In the genomic region with DNA sequence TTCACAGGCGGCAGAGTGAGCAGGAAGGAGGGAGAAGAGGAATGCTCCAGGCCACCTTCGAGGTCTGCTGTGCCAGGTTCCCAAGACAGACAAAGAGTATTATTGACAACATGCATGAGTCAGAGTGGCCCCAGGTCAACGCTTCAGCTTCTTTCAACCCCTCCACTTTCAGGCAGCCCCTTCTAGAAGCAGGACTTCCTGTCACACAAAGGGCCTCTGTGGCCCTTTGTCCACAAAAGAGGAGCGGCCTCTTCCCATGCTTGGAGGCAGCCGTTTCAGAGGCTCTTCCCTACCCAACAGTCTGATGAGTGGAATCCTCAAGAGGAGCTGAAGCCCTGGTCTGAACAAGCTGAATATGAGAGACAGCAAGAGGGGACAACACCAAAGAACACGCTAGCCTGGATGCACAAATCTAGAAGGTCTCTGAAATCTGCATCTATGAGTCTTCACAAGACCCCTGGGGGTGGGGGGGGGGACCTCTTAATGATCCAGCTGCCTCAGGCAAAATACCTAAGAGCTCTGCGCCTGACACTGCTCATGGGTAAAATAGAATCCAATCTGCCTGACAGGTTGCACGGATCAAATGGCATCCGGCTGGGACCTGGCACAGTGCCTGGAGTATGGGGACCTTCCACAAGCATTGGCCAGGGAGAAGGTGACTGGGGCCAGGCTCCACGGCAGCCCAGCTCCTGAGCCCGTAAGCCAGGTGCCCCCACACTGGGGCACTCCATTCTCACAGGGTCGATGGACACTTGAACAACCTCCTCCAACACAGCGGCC, we compare ENCODE assay signal across 1 cellular context.
TF ChIP-seq lines count a peak whose summit lies in the region.

No MANE protein-coding gene starts in this region.

TF ChIP-seq in GM23338, 12 proteins besides CTCF, POLR2A, EP300 and RAD21 (continued from another document):
- TF ChIP-seq, protein P1, sequence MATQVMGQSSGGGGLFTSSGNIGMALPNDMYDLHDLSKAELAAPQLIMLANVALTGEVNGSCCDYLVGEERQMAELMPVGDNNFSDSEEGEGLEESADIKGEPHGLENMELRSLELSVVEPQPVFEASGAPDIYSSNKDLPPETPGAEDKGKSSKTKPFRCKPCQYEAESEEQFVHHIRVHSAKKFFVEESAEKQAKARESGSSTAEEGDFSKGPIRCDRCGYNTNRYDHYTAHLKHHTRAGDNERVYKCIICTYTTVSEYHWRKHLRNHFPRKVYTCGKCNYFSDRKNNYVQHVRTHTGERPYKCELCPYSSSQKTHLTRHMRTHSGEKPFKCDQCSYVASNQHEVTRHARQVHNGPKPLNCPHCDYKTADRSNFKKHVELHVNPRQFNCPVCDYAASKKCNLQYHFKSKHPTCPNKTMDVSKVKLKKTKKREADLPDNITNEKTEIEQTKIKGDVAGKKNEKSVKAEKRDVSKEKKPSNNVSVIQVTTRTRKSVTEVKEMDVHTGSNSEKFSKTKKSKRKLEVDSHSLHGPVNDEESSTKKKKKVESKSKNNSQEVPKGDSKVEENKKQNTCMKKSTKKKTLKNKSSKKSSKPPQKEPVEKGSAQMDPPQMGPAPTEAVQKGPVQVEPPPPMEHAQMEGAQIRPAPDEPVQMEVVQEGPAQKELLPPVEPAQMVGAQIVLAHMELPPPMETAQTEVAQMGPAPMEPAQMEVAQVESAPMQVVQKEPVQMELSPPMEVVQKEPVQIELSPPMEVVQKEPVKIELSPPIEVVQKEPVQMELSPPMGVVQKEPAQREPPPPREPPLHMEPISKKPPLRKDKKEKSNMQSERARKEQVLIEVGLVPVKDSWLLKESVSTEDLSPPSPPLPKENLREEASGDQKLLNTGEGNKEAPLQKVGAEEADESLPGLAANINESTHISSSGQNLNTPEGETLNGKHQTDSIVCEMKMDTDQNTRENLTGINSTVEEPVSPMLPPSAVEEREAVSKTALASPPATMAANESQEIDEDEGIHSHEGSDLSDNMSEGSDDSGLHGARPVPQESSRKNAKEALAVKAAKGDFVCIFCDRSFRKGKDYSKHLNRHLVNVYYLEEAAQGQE (IDR thresholded peaks at IDR 0.05; ENCODE audit: unreplicated experiment) = no peak
- TF ChIP-seq POLR2AphosphoS5 (IDR thresholded peaks at IDR 0.05; ENCODE audit: low read depth) (no peak), ZNF114 (CRISPR knock-in tag; IDR thresholded peaks at IDR 0.05) (no peak), EZH2 (IDR thresholded peaks at IDR 0.05; ENCODE audit: low read depth, unreplicated experiment) (no peak), CREB1 (CRISPR knock-in tag; IDR thresholded peaks at IDR 0.05; ENCODE audit: low read depth) (no peak), NANOG (IDR thresholded peaks at IDR 0.05; ENCODE audit: borderline replicate concordance) (no peak), ZNF331 (CRISPR knock-in tag; IDR thresholded peaks at IDR 0.05; ENCODE audit: low read depth) (no peak)
- TF ChIP-seq, protein P2, sequence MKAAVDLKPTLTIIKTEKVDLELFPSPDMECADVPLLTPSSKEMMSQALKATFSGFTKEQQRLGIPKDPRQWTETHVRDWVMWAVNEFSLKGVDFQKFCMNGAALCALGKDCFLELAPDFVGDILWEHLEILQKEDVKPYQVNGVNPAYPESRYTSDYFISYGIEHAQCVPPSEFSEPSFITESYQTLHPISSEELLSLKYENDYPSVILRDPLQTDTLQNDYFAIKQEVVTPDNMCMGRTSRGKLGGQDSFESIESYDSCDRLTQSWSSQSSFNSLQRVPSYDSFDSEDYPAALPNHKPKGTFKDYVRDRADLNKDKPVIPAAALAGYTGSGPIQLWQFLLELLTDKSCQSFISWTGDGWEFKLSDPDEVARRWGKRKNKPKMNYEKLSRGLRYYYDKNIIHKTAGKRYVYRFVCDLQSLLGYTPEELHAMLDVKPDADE (IDR thresholded peaks at IDR 0.05) = no peak
